Comparison of ENCODE assay signal across 22 cellular contexts in the genomic region with DNA sequence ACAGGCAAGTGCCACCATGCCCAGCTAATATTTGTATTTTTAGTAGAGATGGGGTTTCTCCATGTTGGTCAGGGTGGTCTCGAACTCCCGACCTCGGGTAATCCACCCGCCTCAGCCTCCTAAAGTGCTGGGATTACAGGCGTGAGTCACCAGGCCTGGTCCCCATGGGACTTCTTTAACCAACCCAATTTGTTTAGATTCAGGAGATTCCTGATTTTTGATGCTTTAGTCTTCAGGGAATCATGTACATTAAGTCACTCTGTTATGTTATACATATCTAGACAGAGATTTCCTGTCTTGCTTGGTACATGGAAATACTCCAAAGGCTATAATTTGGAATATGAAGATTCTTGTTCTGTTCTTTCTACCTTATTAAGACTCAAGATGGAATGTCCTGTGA.
"Had no signal": no experiment of that assay in that cellular context is flagged by ENCODE, and none has a peak within 500 bp of the region (broad histone marks: within the 10 kb centered on the region; RNA-seq: fewer than 3 reads in every experiment).

No MANE protein-coding gene starts in this region.

- H3K4me3 ChIP-seq: dorsolateral prefrontal cortex, lower lobe of right lung, ovary, psoas muscle, sigmoid colon, testis, tibial artery had no signal

- ATAC-seq: esophagus mucosa; left ventricle myocardium superior; lower lobe of right lung; naive thymus-derived CD8-positive, alpha-beta T cell; psoas muscle; right cardiac atrium; stimulated activated memory B cell treated with anti-CD40 and anti-IgM and Interleukin-4, amounts not matched to agents 10 μg/mL and 1 μg/mL and 100 μg/mL, for 72 hours; stimulated activated naive CD8-positive, alpha-beta T cell treated with anti-CD3 and anti-CD28 coated beads, Interleukin-15, Interleukin-2, amounts not matched to agents 100 U/mL and 50 U/mL, for 24 hours had no signal

- H3K27ac ChIP-seq: dorsolateral prefrontal cortex, lower lobe of right lung, ovary, psoas muscle, sigmoid colon, testis, tibial artery had no signal

- H3K27me3 ChIP-seq: dorsolateral prefrontal cortex, ovary, sigmoid colon, testis, tibial artery had no signal

- H3K36me3 ChIP-seq: ovary, sigmoid colon had no signal

- H3K4me1 ChIP-seq: lower lobe of right lung, sigmoid colon, testis had no signal

- H3K9me3 ChIP-seq: lower lobe of right lung, ovary, psoas muscle, sigmoid colon, testis, tibial artery had no signal

- DNase-seq: dorsolateral prefrontal cortex; effector CD4-positive, alpha-beta T cell; foreskin melanocyte; hypothalamus; left ventricle myocardium superior; lower lobe of right lung; naive thymus-derived CD8-positive, alpha-beta T cell; nephron progenitor cell; nucleus accumbens; ovary; posterior cingulate gyrus; psoas muscle; right cardiac atrium; sigmoid colon; stimulated activated CD4-positive, alpha-beta T cell treated with anti-CD3 and anti-CD28 coated beads, Interleukin-2, amount 100 ng/mL, for 24 hours; stimulated activated CD4-positive, alpha-beta T cell treated with anti-CD3 and anti-CD28 coated beads, Interleukin-4, amount 100 ng/mL, for 24 hours; stimulated activated naive CD8-positive, alpha-beta T cell treated with anti-CD3 and anti-CD28 coated beads, Interleukin-15, Interleukin-2, amounts not matched to agents 100 U/mL and 50 U/mL, for 24 hours; substantia nigra; testis; tibial artery had no signal
